8 cellular contexts compared by ENCODE assay signal in genomic region chr11:31509017-31509411, GRCh38. TPM values are rescaled to one million over a fixed set of nuclear protein-coding genes. Genes with fewer than 3 reads are reported as not detected.
DNase-seq lines count a peak whose midpoint lies in the region; ATAC-seq and TF ChIP-seq lines count a peak whose summit lies in the region.

No MANE protein-coding gene starts in this region.

- TF ChIP-seq CTCF in AG04450 (IDR thresholded peaks at IDR 0.05; ENCODE audit: low read depth, low read length) (no peak), WI38 (IDR thresholded peaks at IDR 0.05; ENCODE audit: low read depth, low read length) (no peak)

- H3K27me3 ChIP-seq in AG04450 (ENCODE audit: control insufficient read depth, insufficient read depth, low read length), result no peaks in the 10 kb centered on the region
- no peaks in the 10 kb centered on the region for H3K27me3 ChIP-seq in right cardiac atrium (ENCODE audit: control insufficient read depth, insufficient read depth)

- H3K27ac ChIP-seq in AG04450 (ENCODE audit: low read depth, low read length) (no peak overlapping the region), right cardiac atrium (ENCODE audit: low read length) (peak overlapping the region; percentile 40), skin epidermis (peak overlapping the region in 19 of 21 experiments; percentile 67 to 90 (median 86))

- POLR2A ChIA-PET in AG04450 (lab: Yijun Ruan, JAX), result no interaction called here

- CTCF ChIA-PET in AG04450 (lab: Charles Lee), result interaction anchor here (1.1 kb wide), 1 partner anchor 451 kb away, joined by 3 read pairs; no protein-coding TSS in a partner anchor

- H3K4me3 ChIP-seq in AG04450 (ENCODE audit: low read depth, low read length) (peak overlapping the region; percentile 98), WI38 (ENCODE audit: low read depth, low read length) (peak overlapping the region; percentile 99), right cardiac atrium (ENCODE audit: low read length) (peak overlapping the region; percentile 80), skin epidermis (peak overlapping the region; percentile 61 to 97 (median 80))

- ATAC-seq in GM18502 (IDR thresholded peaks at IDR 0.05; ENCODE audit: poor library complexity, unreplicated experiment), result peak; percentile 14
- ATAC-seq in HG03095 (IDR thresholded peaks at IDR 0.05; ENCODE audit: unreplicated experiment), result peak; percentile 2
- peak in 1 of 2 donors; percentile 3 for ATAC-seq in right cardiac atrium
- no peak for ATAC-seq in HG03521 (IDR thresholded peaks at IDR 0.05; ENCODE audit: unreplicated experiment)

- H3K9me3 ChIP-seq in AG04450 (ENCODE audit: control insufficient read depth, insufficient read depth, low read length), result no peaks in the 10 kb centered on the region
- no peaks in the 10 kb centered on the region for H3K9me3 ChIP-seq in right cardiac atrium (ENCODE audit: control insufficient read depth, low read length)

- H3K4me1 ChIP-seq in right cardiac atrium (ENCODE audit: control insufficient read depth, insufficient read depth, low read length), result no peaks in the 10 kb centered on the region

- WGBS in right cardiac atrium, result under 1% methylated on average over 8 of the region's 8 CpGs

- intact Hi-C loops in right cardiac atrium (cut with DNase I), result no loop called here

- DNase-seq in AG04450 (ENCODE audit: low read depth, low spot score) (no peak), right cardiac atrium (no peak), DMS153 treated with DMSO at 0.1 percent for 48 hours (lab: John Stamatoyannopoulos, UW; ENCODE audit: unreplicated experiment) (no peak)

RNA-seq across cellular contexts. Expression of gene IMMP1L, which starts 0.4 kb away (rescaled TPM):
- polyA plus RNA-seq in AG04450 (2011; rRNA removed) (17.7 and 23.9 TPM in 2 replicates), right cardiac atrium (56.2 TPM)
- 3.4 and 6.6 TPM in 2 replicates for polyA minus RNA-seq in AG04450 (2011; rRNA and poly(A)+ RNA removed)
- 10 to 100 TPM; 21.9 to 32.3 (median 28.8) TPM for total RNA-seq in right cardiac atrium

RNA-seq across cellular contexts. Expression of gene ELP4, which starts 0.6 kb away (rescaled TPM):
- 13.6 and 15.5 TPM in 2 replicates for polyA plus RNA-seq in AG04450 (2011; rRNA removed)
- polyA minus RNA-seq in AG04450 (2011; rRNA and poly(A)+ RNA removed), result 9.5 and 12.5 TPM in 2 replicates
- total RNA-seq in right cardiac atrium, result 10 to 100 TPM; 13.7 to 17.9 (median 15.7) TPM
- polyA plus RNA-seq in right cardiac atrium, result 13.2 TPM
